In genomic region chr3:29178809-29179793, GRCh38 we compare ENCODE assay signal across 20 cellular contexts.
A peak's percentile ranks its signal among the peaks of the same experiment; 100 is the strongest.
DNase-seq lines count a peak whose midpoint lies in the region; ATAC-seq and TF ChIP-seq lines count a peak whose summit lies in the region.
"Had no signal": no experiment of that assay in that cellular context is flagged by ENCODE, and none has a peak within 500 bp of the region (broad histone marks: within the 10 kb centered on the region; RNA-seq: fewer than 3 reads in every experiment).

No MANE protein-coding gene starts in this region.

- no peaks in the 10 kb centered on the region for H3K36me3 Mint-ChIP-seq in stimulated activated naive B cell treated with anti-CD40 and anti-IgM and Interleukin-4, amounts not matched to agents 10 μg/mL and 1 μg/mL and 100 μg/mL, for 72 hours
- H3K36me3 Mint-ChIP-seq in activated naive CD4-positive, alpha-beta T cell treated with anti-CD3 and anti-CD28 coated beads, Interleukin-2, amount 50 U/mL, for 72 hours, result no peaks in the 10 kb centered on the region

- H3K27ac ChIP-seq in heart left ventricle, result no peak overlapping the region
- H3K27ac ChIP-seq in lower lobe of right lung, result no peak overlapping the region
- H3K27ac ChIP-seq: C4-2B, SK-N-MC had no signal

- H3K4me1 ChIP-seq in adipocyte (ENCODE audit: control insufficient read depth, insufficient read depth, low read length), result peaks cover 48% of the 10 kb centered on the region
- peaks cover 0 to 38% (median 11%) of the 10 kb centered on the region in 12 donors for H3K4me1 ChIP-seq in heart left ventricle
- peaks cover 5% of the 10 kb centered on the region for H3K4me1 ChIP-seq in lower lobe of right lung

- no peak for TF ChIP-seq CTCF in heart left ventricle (IDR thresholded peaks at IDR 0.05)
- TF ChIP-seq CTCF in lower lobe of right lung (IDR thresholded peaks at IDR 0.05), result no peak

- no peak for DNase-seq in adipocyte (ENCODE audit: low read depth)
- DNase-seq in heart left ventricle, result no peak
- DNase-seq in lower lobe of right lung, result no peak
- DNase-seq in stimulated activated naive B cell treated with anti-CD40 and anti-IgM and Interleukin-4, amounts not matched to agents 10 μg/mL and 1 μg/mL and 100 μg/mL, for 72 hours, result no peak
- DNase-seq in activated naive CD4-positive, alpha-beta T cell treated with anti-CD3 and anti-CD28 coated beads, Interleukin-2, amount 50 U/mL, for 72 hours (ENCODE audit: low spot score in 2 of 2), result no peak
- DNase-seq in NCI-H69 (lab: John Stamatoyannopoulos, UW), result no peak
- DNase-seq: AML-193; DMS79 treated with DMSO at 0.1 percent for 48 hours; H9; MM.1S; NCI-H1092; NCI-H1436 treated with DMSO at 0.1 percent for 48 hours; NCI-H2029 treated with DMSO at 0.1 percent for 48 hours; NCI-H2171; NCI-H526 treated with DMSO at 0.1 percent for 48 hours; NK-92 treated with Interleukin-12 subunit alpha and Interleukin-12 subunit beta, amount 100 ng/mL, for 24 hours; SHP77 had no signal

- H3K9me3 ChIP-seq in adipocyte (ENCODE audit: control insufficient read depth, low read length) (no peaks in the 10 kb centered on the region), heart left ventricle (no peaks in the 10 kb centered on the region), lower lobe of right lung (no peaks in the 10 kb centered on the region)

- no peak overlapping the region for H3K27ac Mint-ChIP-seq in stimulated activated naive B cell treated with anti-CD40 and anti-IgM and Interleukin-4, amounts not matched to agents 10 μg/mL and 1 μg/mL and 100 μg/mL, for 72 hours
- H3K27ac Mint-ChIP-seq in activated naive CD4-positive, alpha-beta T cell treated with anti-CD3 and anti-CD28 coated beads, Interleukin-2, amount 50 U/mL, for 72 hours, result no peak overlapping the region

- peak overlapping the region; percentile 9 for H3K9ac ChIP-seq in adipocyte (ENCODE audit: low read length)

- intact Hi-C loops in heart left ventricle (cut with DNase I), result loop anchor here in 1 of 10 donors (10.0 kb wide), 1 partner anchor 336 kb away; no protein-coding TSS in a partner anchor
- intact Hi-C loops in lower lobe of right lung (cut with DNase I), result no loop called here

- TF ChIP-seq POLR2A in heart left ventricle (IDR thresholded peaks at IDR 0.05), result no peak

- H3K27me3 ChIP-seq in adipocyte (replicated peaks; ENCODE audit: control insufficient read depth, insufficient read depth, low read length), result no peaks in the 10 kb centered on the region
- H3K27me3 ChIP-seq in heart left ventricle, result no peaks in the 10 kb centered on the region
- no peaks in the 10 kb centered on the region for H3K27me3 ChIP-seq in lower lobe of right lung (ENCODE audit: low read depth)

- no peaks in the 10 kb centered on the region for H3K4me1 Mint-ChIP-seq in stimulated activated naive B cell treated with anti-CD40 and anti-IgM and Interleukin-4, amounts not matched to agents 10 μg/mL and 1 μg/mL and 100 μg/mL, for 72 hours

- WGBS in heart left ventricle, 4 donors, result 36 to 62% (median 57%) methylated on average over 4 of the region's 4 CpGs

- H3K36me3 ChIP-seq in adipocyte (ENCODE audit: control insufficient read depth, insufficient read depth, low read length, severe bottlenecking) (no peaks in the 10 kb centered on the region), heart left ventricle (no peaks in the 10 kb centered on the region), lower lobe of right lung (no peaks in the 10 kb centered on the region)

- H3K4me3 ChIP-seq in adipocyte (ENCODE audit: low read length) (no peak overlapping the region), heart left ventricle (no peak overlapping the region), lower lobe of right lung (no peak overlapping the region)
- H3K4me3 ChIP-seq: SK-N-MC had no signal

- no peak overlapping the region for H3K4me3 Mint-ChIP-seq in stimulated activated naive B cell treated with anti-CD40 and anti-IgM and Interleukin-4, amounts not matched to agents 10 μg/mL and 1 μg/mL and 100 μg/mL, for 72 hours
- H3K4me3 Mint-ChIP-seq: H9 had no signal

- peaks cover 0 to 1% of the 10 kb centered on the region in 2 donors for H3K9me3 Mint-ChIP-seq in stimulated activated naive B cell treated with anti-CD40 and anti-IgM and Interleukin-4, amounts not matched to agents 10 μg/mL and 1 μg/mL and 100 μg/mL, for 72 hours
- peaks cover 3 to 11% of the 10 kb centered on the region in 2 donors for H3K9me3 Mint-ChIP-seq in activated naive CD4-positive, alpha-beta T cell treated with anti-CD3 and anti-CD28 coated beads, Interleukin-2, amount 50 U/mL, for 72 hours
- H3K9me3 Mint-ChIP-seq: H9 had no signal

- no peaks in the 10 kb centered on the region for H3K27me3 Mint-ChIP-seq in stimulated activated naive B cell treated with anti-CD40 and anti-IgM and Interleukin-4, amounts not matched to agents 10 μg/mL and 1 μg/mL and 100 μg/mL, for 72 hours

- ATAC-seq in heart left ventricle (peak in 3 of 4 donors; percentile 32 to 61 (median 54)), lower lobe of right lung (peak; percentile 46 to 54), HG03457 (IDR thresholded peaks at IDR 0.05; ENCODE audit: unreplicated experiment) (no peak)
- no peak for ATAC-seq in stimulated activated naive B cell treated with anti-CD40 and anti-IgM and Interleukin-4, amounts not matched to agents 10 μg/mL and 1 μg/mL and 100 μg/mL, for 72 hours (replicated peaks)
- ATAC-seq in activated naive CD4-positive, alpha-beta T cell treated with anti-CD3 and anti-CD28 coated beads, Interleukin-2, amount 50 U/mL, for 72 hours, result no peak

Comparison
In these comparisons a context has a peak if more than half of its experiments do, and no peak if none do; other contexts are left out.
1. ATAC-seq: peak in heart left ventricle (3 of 4) and lower lobe of right lung (2 of 2); none in HG03457 (single experiment), stimulated activated naive B cell treated with anti-CD40 and anti-IgM and Interleukin-4, amounts not matched to agents 10 μg/mL and 1 μg/mL and 100 μg/mL, for 72 hours (0 of 2) and activated naive CD4-positive, alpha-beta T cell treated with anti-CD3 and anti-CD28 coated beads, Interleukin-2, amount 50 U/mL, for 72 hours (0 of 2).